ENCODE assay signal across 1 cellular context in genomic region chr3:100245932-100246331, GRCh38.
TF ChIP-seq lines count a peak whose summit lies in the region.

No MANE protein-coding gene starts in this region.

TF ChIP-seq in GM23338, 12 proteins besides CTCF, POLR2A, EP300 and RAD21 (continued from another document):
- TF ChIP-seq CREB1 (CRISPR knock-in tag; IDR thresholded peaks at IDR 0.05; ENCODE audit: low read depth) (no peak), ZNF331 (CRISPR knock-in tag; IDR thresholded peaks at IDR 0.05; ENCODE audit: low read depth) (no peak), EZH2 (IDR thresholded peaks at IDR 0.05; ENCODE audit: low read depth, unreplicated experiment) (no peak), NANOG (IDR thresholded peaks at IDR 0.05; ENCODE audit: borderline replicate concordance) (no peak), POLR2AphosphoS5 (IDR thresholded peaks at IDR 0.05; ENCODE audit: low read depth) (no peak), STAT1 (IDR thresholded peaks at IDR 0.05; ENCODE audit: unreplicated experiment) (no peak), REST (IDR thresholded peaks at IDR 0.05; ENCODE audit: unreplicated experiment) (no peak), JUNB (IDR thresholded peaks at IDR 0.05; ENCODE audit: unreplicated experiment) (no peak), EZH2phosphoT487 (IDR thresholded peaks at IDR 0.05; ENCODE audit: unreplicated experiment) (no peak), ZNF114 (CRISPR knock-in tag; IDR thresholded peaks at IDR 0.05) (no peak)
